In the genomic region with DNA sequence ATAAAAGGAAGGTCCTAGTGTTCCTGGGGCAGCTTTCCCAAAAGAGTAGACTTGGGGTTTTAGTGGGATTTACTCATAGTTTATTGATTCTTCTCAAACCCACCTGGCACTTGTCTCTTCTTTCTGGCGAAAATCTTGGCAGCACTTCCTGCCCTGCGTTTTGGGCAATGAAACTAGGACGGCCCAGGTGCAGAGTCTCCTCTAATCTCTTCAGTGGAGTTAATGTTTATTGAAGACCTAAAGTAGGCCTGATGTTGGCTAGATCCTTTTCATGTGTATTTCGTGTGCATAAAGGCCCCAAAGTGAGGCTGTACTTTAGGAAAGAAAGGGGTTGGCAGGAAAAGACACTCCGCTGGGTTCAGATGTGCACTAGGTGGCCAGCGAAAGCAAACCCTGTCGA, we compare ENCODE assay signal across 20 cellular contexts. TPM values are rescaled to one million over a fixed set of nuclear protein-coding genes. Genes with fewer than 3 reads are reported as not detected.
"Had no signal": no experiment of that assay in that cellular context is flagged by ENCODE, and none has a peak within 500 bp of the region (broad histone marks: within the 10 kb centered on the region; RNA-seq: fewer than 3 reads in every experiment).

No MANE protein-coding gene starts in this region.

- H3K4me3 Mint-ChIP-seq: activated CD4-positive, alpha-beta memory T cell treated with anti-CD3 and anti-CD28 coated beads for 36 hours; activated CD4-positive, alpha-beta T cell treated with anti-CD3 and anti-CD28 coated beads, Interleukin-2, amount 10 ng/mL, durations not matched to agents 24 days and 14 days; activated naive CD4-positive, alpha-beta T cell treated with anti-CD3 and anti-CD28 coated beads, Interleukin-2, amount 50 U/mL, for 24 hours; activated naive CD8-positive, alpha-beta T cell treated with anti-CD3 and anti-CD28 coated beads, Interleukin-2, amount 50 U/mL, for 24 hours; activated T-helper 1 cell treated with anti-CD3 and anti-CD28 coated beads, Interleukin-12 subunit alpha, Interleukin-12 subunit beta, Interleukin-2, Interleukin-4 antibody, amounts not matched to agents 30 ng/mL and 10 ng/mL and 1 ng/mL, durations not matched to agents 14 hours and 24 hours and 36 hours; effector memory CD8-positive, alpha-beta T cell; immature natural killer cell had no signal

- H3K27ac Mint-ChIP-seq: activated CD4-positive, alpha-beta memory T cell treated with anti-CD3 and anti-CD28 coated beads for 36 hours; activated CD4-positive, alpha-beta T cell treated with anti-CD3 and anti-CD28 coated beads, Interleukin-2, amount 10 ng/mL, durations not matched to agents 24 days and 14 days; activated naive CD4-positive, alpha-beta T cell treated with anti-CD3 and anti-CD28 coated beads, Interleukin-2, amount 50 U/mL, for 24 hours; activated naive CD8-positive, alpha-beta T cell treated with anti-CD3 and anti-CD28 coated beads, Interleukin-2, amount 50 U/mL, for 24 hours; activated T-helper 1 cell treated with anti-CD3 and anti-CD28 coated beads, Interleukin-12 subunit alpha, Interleukin-12 subunit beta, Interleukin-2, Interleukin-4 antibody, amounts not matched to agents 30 ng/mL and 10 ng/mL and 1 ng/mL, durations not matched to agents 14 hours and 24 hours and 36 hours; effector memory CD8-positive, alpha-beta T cell; immature natural killer cell; nephron had no signal

- H2AFZ ChIP-seq: parathyroid adenoma had no signal

- H3K4me3 ChIP-seq: body of pancreas, cardiac muscle cell, coronary artery, heart left ventricle, lower lobe of right lung, mucosa of descending colon, right atrium auricular region, spleen, transverse colon had no signal

- H3K9ac ChIP-seq: parathyroid adenoma had no signal

- H3K9me3 Mint-ChIP-seq: activated CD4-positive, alpha-beta memory T cell treated with anti-CD3 and anti-CD28 coated beads for 36 hours; activated CD4-positive, alpha-beta T cell treated with anti-CD3 and anti-CD28 coated beads, Interleukin-2, amount 10 ng/mL, durations not matched to agents 24 days and 14 days; activated naive CD4-positive, alpha-beta T cell treated with anti-CD3 and anti-CD28 coated beads, Interleukin-2, amount 50 U/mL, for 24 hours; activated naive CD8-positive, alpha-beta T cell treated with anti-CD3 and anti-CD28 coated beads, Interleukin-2, amount 50 U/mL, for 24 hours; activated T-helper 1 cell treated with anti-CD3 and anti-CD28 coated beads, Interleukin-12 subunit alpha, Interleukin-12 subunit beta, Interleukin-2, Interleukin-4 antibody, amounts not matched to agents 30 ng/mL and 10 ng/mL and 1 ng/mL, durations not matched to agents 14 hours and 24 hours and 36 hours; effector memory CD8-positive, alpha-beta T cell; immature natural killer cell; nephron had no signal

- H3K27ac ChIP-seq: body of pancreas, cardiac muscle cell, coronary artery, heart left ventricle, lower lobe of right lung, right atrium auricular region, spleen, transverse colon had no signal

- H3K36me3 Mint-ChIP-seq: activated CD4-positive, alpha-beta memory T cell treated with anti-CD3 and anti-CD28 coated beads for 36 hours; activated naive CD4-positive, alpha-beta T cell treated with anti-CD3 and anti-CD28 coated beads, Interleukin-2, amount 50 U/mL, for 24 hours; immature natural killer cell had no signal

- H3K36me3 ChIP-seq: heart left ventricle, lower lobe of right lung, right atrium auricular region, spleen, transverse colon had no signal

- H3K9me3 ChIP-seq: body of pancreas, heart left ventricle, lower lobe of right lung, mucosa of descending colon, right atrium auricular region, spleen, transverse colon had no signal

- H3K27me3 ChIP-seq: body of pancreas, right atrium auricular region had no signal

RNA-seq across cellular contexts. Expression of a gene that starts 5.1 kb away (rescaled TPM):
- total RNA-seq: activated CD4-positive, alpha-beta memory T cell treated with anti-CD3 and anti-CD28 coated beads for 36 hours; activated CD8-positive, alpha-beta memory T cell treated with anti-CD3 and anti-CD28 coated beads for 36 hours; body of pancreas; pulmonary artery endothelial cell had no signal
- polyA plus RNA-seq: immature natural killer cell had no signal
